ENCODE assay signal across 8 cellular contexts in the genomic region with DNA sequence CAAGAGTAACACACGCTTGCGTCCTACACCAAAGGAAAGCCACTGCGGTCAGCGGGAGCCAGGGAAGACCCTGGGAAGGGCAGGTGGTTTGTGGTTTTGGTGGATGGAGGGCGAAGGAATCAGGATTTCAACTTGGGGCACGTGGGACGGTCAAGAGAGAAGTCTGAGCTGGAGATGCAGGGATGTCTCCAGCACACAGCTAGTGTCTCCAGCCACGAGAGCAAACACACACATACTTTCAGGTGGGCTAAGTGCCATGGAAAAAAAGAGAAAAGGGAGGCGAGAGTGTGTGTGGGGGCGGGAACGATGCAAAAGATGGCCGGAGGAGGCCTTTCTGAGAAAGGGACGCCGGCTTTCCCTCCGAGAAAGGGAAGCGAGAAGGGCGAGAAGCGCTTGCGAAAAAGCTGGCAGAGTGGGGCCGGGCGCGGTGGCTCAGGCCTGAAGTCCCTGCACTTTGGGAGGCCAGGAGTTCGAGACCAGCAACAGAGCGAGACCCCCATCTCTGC. TPM values are rescaled to one million over a fixed set of nuclear protein-coding genes. Genes with fewer than 3 reads are reported as not detected.
DNase-seq lines count a peak whose midpoint lies in the region; ATAC-seq and TF ChIP-seq lines count a peak whose summit lies in the region.

No MANE protein-coding gene starts in this region.

- H3K9ac ChIP-seq in MM.1S (ENCODE audit: low read length): peak overlapping the region; percentile 99

- peak overlapping the region; percentile 26; the same call in 1 of the 2 replicates for H2AFZ ChIP-seq in MM.1S (ENCODE audit: low read length)

- peak overlapping the region; percentile 99 for H3K27ac ChIP-seq in CD4-positive, CD25-positive, alpha-beta regulatory T cell (ENCODE audit: insufficient read depth, low read length, poor library complexity, severe bottlenecking)
- peak overlapping the region; percentile 100; the same call in 1 of the 2 replicates for H3K27ac ChIP-seq in MM.1S (ENCODE audit: low read length)
- peak overlapping the region; percentile 47 to 81 for H3K27ac ChIP-seq in aorta (ENCODE audit: low read depth in 1 of 2, low read length in 2 of 2)

- WGBS in aorta, 2 donors: 27 to 28% methylated on average over 24 of the region's 24 CpGs

- intact Hi-C loops in aorta (cut with DNase I): loop anchor here in 1 of 2 donors (10.0 kb wide), 2 partner anchors 227 to 583 kb away; a partner anchor contains a TSS

- H3K4me1 Mint-ChIP-seq in CD4-positive, CD25-positive, alpha-beta regulatory T cell: peaks cover 30 to 44% (median 37%) of the 10 kb centered on the region in 4 donors

- H3K4me3 Mint-ChIP-seq in CD4-positive, CD25-positive, alpha-beta regulatory T cell: peak overlapping the region; percentile 94 to 98 (median 96)

- DNase-seq in CD4-positive, CD25-positive, alpha-beta regulatory T cell: peak in 1 of 3 donors; percentile 64
- DNase-seq in MM.1S (no peak), fibroblast of villous mesenchyme (ENCODE audit: low read depth) (peak; percentile 24), occipital lobe (lab: John Stamatoyannopoulos, UW) (peak; percentile 8), aorta (peak; percentile 62 to 80), COR-L47 (lab: John Stamatoyannopoulos, UW) (no peak)
- peak; percentile 62 to 63 for DNase-seq in activated T-cell treated with anti-CD3 and anti-CD28 coated beads, Interleukin-2, amount 50 U/mL, for 48 hours

- H3K9me2 ChIP-seq in MM.1S (replicated peaks; ENCODE audit: insufficient read depth, low read length): no peaks in the 10 kb centered on the region

- peak overlapping the region; percentile 27 for H3K4me3 ChIP-seq in CD4-positive, CD25-positive, alpha-beta regulatory T cell (ENCODE audit: low read depth, low read length)
- H3K4me3 ChIP-seq in MM.1S (ENCODE audit: low read length): peak overlapping the region; percentile 97
- H3K4me3 ChIP-seq in fibroblast of villous mesenchyme (ENCODE audit: low read depth, low read length): peak overlapping the region; percentile 91
- H3K4me3 ChIP-seq in aorta (ENCODE audit: low read length in 2 of 2): peak overlapping the region; percentile 22 to 48

- no peaks in the 10 kb centered on the region for H3K9me3 Mint-ChIP-seq in CD4-positive, CD25-positive, alpha-beta regulatory T cell

- TF ChIP-seq CTCF in MM.1S (IDR thresholded peaks at IDR 0.05; ENCODE audit: low read length) (no peak), fibroblast of villous mesenchyme (IDR thresholded peaks at IDR 0.05; ENCODE audit: insufficient read depth, low read depth, low read length) (no peak)

- H4K20me1 ChIP-seq in MM.1S (ENCODE audit: insufficient read depth, low read length): peaks cover 13% of the 10 kb centered on the region; the same call in 1 of the 2 replicates

- peak overlapping the region; percentile 92 for H3K4me2 ChIP-seq in MM.1S (ENCODE audit: low read depth, low read length)

- peaks cover 9% of the 10 kb centered on the region for H3K36me3 ChIP-seq in CD4-positive, CD25-positive, alpha-beta regulatory T cell (ENCODE audit: control insufficient read depth, insufficient read depth, low read length)
- H3K36me3 ChIP-seq in MM.1S (replicated peaks; ENCODE audit: insufficient read depth, low read length): peaks cover 7% of the 10 kb centered on the region
- H3K36me3 ChIP-seq in aorta (ENCODE audit: control insufficient read depth in 1 of 2, insufficient read depth in 2 of 2, low read length in 1 of 2): no peaks in the 10 kb centered on the region

- no peak for ATAC-seq in CD4-positive, CD25-positive, alpha-beta regulatory T cell (ENCODE audit: low read depth in 2 of 2)
- ATAC-seq in aorta (ENCODE audit: low FRiP score) (no peak), GM21786 (IDR thresholded peaks at IDR 0.05; ENCODE audit: unreplicated experiment) (no peak)

- H3K36me3 Mint-ChIP-seq in CD4-positive, CD25-positive, alpha-beta regulatory T cell: peaks cover 3% of the 10 kb centered on the region

- H3K79me2 ChIP-seq in MM.1S (ENCODE audit: low read length): peaks cover 36% of the 10 kb centered on the region

- peaks cover 10% of the 10 kb centered on the region for H3F3A ChIP-seq in MM.1S (ENCODE audit: insufficient read depth, low read length)

- H3K27me3 Mint-ChIP-seq in CD4-positive, CD25-positive, alpha-beta regulatory T cell: peaks cover 1% of the 10 kb centered on the region

- H3K27ac Mint-ChIP-seq in CD4-positive, CD25-positive, alpha-beta regulatory T cell: peak overlapping the region; percentile 97 to 100 (median 99)

- H3K27me3 ChIP-seq in CD4-positive, CD25-positive, alpha-beta regulatory T cell (ENCODE audit: control insufficient read depth, insufficient read depth, low read length): no peaks in the 10 kb centered on the region
- H3K27me3 ChIP-seq in MM.1S (replicated peaks; ENCODE audit: insufficient read depth, low read length) (no peaks in the 10 kb centered on the region), aorta (ENCODE audit: control insufficient read depth in 1 of 2, insufficient read depth in 2 of 2, low read length in 1 of 2) (no peaks in the 10 kb centered on the region)

- H3K9me3 ChIP-seq in CD4-positive, CD25-positive, alpha-beta regulatory T cell (ENCODE audit: control insufficient read depth in 2 of 2, low read length in 2 of 2): no peaks in the 10 kb centered on the region
- H3K9me3 ChIP-seq in MM.1S (replicated peaks; ENCODE audit: insufficient read depth, low read length) (no peaks in the 10 kb centered on the region), aorta (ENCODE audit: control insufficient read depth, low read length) (no peaks in the 10 kb centered on the region)

- peaks cover 32% of the 10 kb centered on the region for H3K4me1 ChIP-seq in CD4-positive, CD25-positive, alpha-beta regulatory T cell (ENCODE audit: control insufficient read depth, insufficient read depth, low read length, poor library complexity, severe bottlenecking)
- H3K4me1 ChIP-seq in MM.1S (ENCODE audit: low read length) (peaks cover 26% of the 10 kb centered on the region), aorta (ENCODE audit: control insufficient read depth in 1 of 2, insufficient read depth in 2 of 2, low read length in 2 of 2) (no peaks in the 10 kb centered on the region)

RNA-seq across cellular contexts. Expression of a gene that starts 1.4 kb away (rescaled TPM):
- 284 TPM for total RNA-seq in CD4-positive, CD25-positive, alpha-beta regulatory T cell
- 100 to 1,000 TPM in 1 of 4 donors, 10 to 100 TPM in 3; 85.5 to 120 (median 91.6) TPM for polyA plus RNA-seq in CD4-positive, CD25-positive, alpha-beta regulatory T cell
- total RNA-seq in fibroblast of villous mesenchyme: 49.9 and 62.2 TPM in 2 replicates
- total RNA-seq in occipital lobe: 39.1 TPM
- 100 to 1,000 TPM; 111 to 113 TPM for total RNA-seq in aorta
- 10 to 100 TPM; 33.6 to 61.2 TPM for polyA plus RNA-seq in aorta

Comparison
In these comparisons a context has a peak if more than half of its experiments do, and no peak if none do; other contexts are left out.
1. DNase-seq: peak in activated T-cell treated with anti-CD3 and anti-CD28 coated beads, Interleukin-2, amount 50 U/mL, for 48 hours (2 of 2), fibroblast of villous mesenchyme (single experiment), occipital lobe (single experiment) and aorta (2 of 2); none in MM.1S (single experiment) and COR-L47 (single experiment).
2. H3K4me3 ChIP-seq: peak in every context shown above with its lines; median percentile 97 in MM.1S; 91 in fibroblast of villous mesenchyme; 35 in aorta; 27 in CD4-positive, CD25-positive, alpha-beta regulatory T cell.
3. Peak in every context shown above with its lines, with median percentiles within 50 percentile points of each other: H3K27ac ChIP-seq.